In the genomic region with DNA sequence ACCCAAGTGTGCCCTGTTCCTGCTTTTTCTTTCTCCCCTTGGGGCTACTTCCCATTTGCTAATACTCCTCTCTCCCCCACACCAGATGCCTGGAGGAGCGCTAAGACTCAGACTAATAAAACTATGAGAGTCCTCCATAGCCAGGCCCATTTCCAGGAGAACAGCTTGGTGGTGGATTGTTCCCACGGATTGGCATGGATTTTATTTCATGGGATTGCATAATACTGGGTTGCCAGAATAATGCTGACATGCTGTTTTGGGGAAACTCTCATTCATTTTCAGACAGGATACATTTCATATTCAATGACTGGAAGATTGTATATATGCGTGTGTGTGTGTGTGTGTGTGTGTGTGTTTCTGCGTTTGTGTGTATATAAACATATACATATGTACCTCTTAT, we compare ENCODE assay signal across 22 cellular contexts.
A peak's percentile ranks its signal among the peaks of the same experiment; 100 is the strongest.
DNase-seq lines count a peak whose midpoint lies in the region; ATAC-seq, FAIRE-seq and TF ChIP-seq lines count a peak whose summit lies in the region.
"Had no signal": no experiment of that assay in that cellular context is flagged by ENCODE, and none has a peak within 500 bp of the region (broad histone marks: within the 10 kb centered on the region; RNA-seq: fewer than 3 reads in every experiment).

No MANE protein-coding gene starts in this region.

- H3K36me3 Mint-ChIP-seq in osteocyte (ENCODE audit: unreplicated experiment) = no peaks in the 10 kb centered on the region
- no peaks in the 10 kb centered on the region for H3K36me3 Mint-ChIP-seq in activated CD8-positive, alpha-beta T cell treated with anti-CD3 and anti-CD28 coated beads, Interleukin-2, amount 10 ng/mL, durations not matched to agents 7 days and 5 days (ENCODE audit: low read depth)
- H3K36me3 Mint-ChIP-seq: CD8-positive, alpha-beta T cell had no signal

- no peak for FAIRE-seq in HepG2 (lab: Jason Lieb, UNC)
- FAIRE-seq: D721Med, H54 had no signal

- H3K4me1 Mint-ChIP-seq in osteocyte (ENCODE audit: unreplicated experiment) = no peaks in the 10 kb centered on the region
- no peaks in the 10 kb centered on the region for H3K4me1 Mint-ChIP-seq in activated CD8-positive, alpha-beta T cell treated with anti-CD3 and anti-CD28 coated beads, Interleukin-2, amount 10 ng/mL, durations not matched to agents 7 days and 5 days (ENCODE audit: low read depth)
- H3K4me1 Mint-ChIP-seq: B cell had no signal

- in situ Hi-C loops in HepG2 (cut with HindIII; ENCODE audit: extremely low pct_ligation_motif_present, low pct_unique_long_range_greater_than_20kb) = no loop called here

- H3K9me3 Mint-ChIP-seq in osteocyte (ENCODE audit: unreplicated experiment) = peaks cover 13% of the 10 kb centered on the region
- peaks cover 6% of the 10 kb centered on the region for H3K9me3 Mint-ChIP-seq in activated CD8-positive, alpha-beta T cell treated with anti-CD3 and anti-CD28 coated beads, Interleukin-2, amount 10 ng/mL, durations not matched to agents 7 days and 5 days (ENCODE audit: insufficient read depth)

- DNase-seq in HepG2 (ENCODE audit: low spot score) (no peak), right lobe of liver (no peak), NCI-H226 (peak; percentile 28), fibroblast of the conjunctiva (ENCODE audit: low read depth) (peak; percentile 2), superior temporal gyrus (ENCODE audit: extremely low spot score) (peak; percentile 18), osteocyte (ENCODE audit: extremely low spot score, unreplicated experiment) (no peak), vagina (ENCODE audit: extremely low spot score in 2 of 2) (no peak)
- no peak for DNase-seq in activated CD8-positive, alpha-beta T cell treated with anti-CD3 and anti-CD28 coated beads, Interleukin-2, amount 10 ng/mL, durations not matched to agents 7 days and 5 days
- DNase-seq: 8988T; CD8-positive, alpha-beta T cell; DND-41; Kasumi-1; NCI-H1436 treated with DMSO at 0.1 percent for 48 hours; NCI-H2081; NCI-H345; NCI-H526 treated with DMSO at 0.1 percent for 48 hours; OCI-M1; SJCRH30 had no signal

- H3K9me3 ChIP-seq in HepG2 (ENCODE audit: low read length) (no peaks in the 10 kb centered on the region), right lobe of liver (no peaks in the 10 kb centered on the region), vagina (no peaks in the 10 kb centered on the region)
- H3K9me3 ChIP-seq: SJCRH30 had no signal

- POLR2A ChIA-PET in HepG2 (lab: Yijun Ruan, JAX) = no interaction called here
- POLR2A ChIA-PET in activated CD8-positive, alpha-beta T cell treated with anti-CD3 and anti-CD28 coated beads, Interleukin-2, amount 10 ng/mL, durations not matched to agents 7 days and 5 days (lab: Charles Lee) = no interaction called here

- H3K27ac ChIP-seq in HepG2 (ENCODE audit: extremely low read length, insufficient read depth, low read length) = no peak overlapping the region
- no peak overlapping the region for H3K27ac ChIP-seq in right lobe of liver
- no peak overlapping the region for H3K27ac ChIP-seq in vagina
- H3K27ac ChIP-seq: RWPE1, SJCRH30 had no signal

- TF ChIP-seq RAD21 in HepG2 (CRISPR knock-in tag; IDR thresholded peaks at IDR 0.05) = no peak

- no peak overlapping the region for H2AFZ ChIP-seq in HepG2 (ENCODE audit: low read length)

- no peak overlapping the region for H3K27ac Mint-ChIP-seq in osteocyte (ENCODE audit: unreplicated experiment)
- no peak overlapping the region for H3K27ac Mint-ChIP-seq in activated CD8-positive, alpha-beta T cell treated with anti-CD3 and anti-CD28 coated beads, Interleukin-2, amount 10 ng/mL, durations not matched to agents 7 days and 5 days
- H3K27ac Mint-ChIP-seq: B cell; CD8-positive, alpha-beta T cell had no signal

- no peak overlapping the region for H3K4me3 Mint-ChIP-seq in osteocyte (ENCODE audit: unreplicated experiment)
- no peak overlapping the region for H3K4me3 Mint-ChIP-seq in activated CD8-positive, alpha-beta T cell treated with anti-CD3 and anti-CD28 coated beads, Interleukin-2, amount 10 ng/mL, durations not matched to agents 7 days and 5 days
- H3K4me3 Mint-ChIP-seq: B cell; CD8-positive, alpha-beta T cell had no signal

- H3K4me2 ChIP-seq in HepG2 (ENCODE audit: low read depth, low read length) = no peak overlapping the region

- no peak for TF ChIP-seq POLR2A in HepG2 (IDR thresholded peaks at IDR 0.05; ENCODE audit: insufficient read depth in 1 of 2, low read depth in 2 of 2, low read length in 2 of 2)
- TF ChIP-seq POLR2A in right lobe of liver (IDR thresholded peaks at IDR 0.05) = no peak
- no peak for TF ChIP-seq POLR2A in vagina (IDR thresholded peaks at IDR 0.05)

- no peaks in the 10 kb centered on the region for H3K36me3 ChIP-seq in HepG2 (replicated peaks in 1 of 2; ENCODE audit: control insufficient read depth in 1 of 2, insufficient read depth in 2 of 2, low read length in 2 of 2)
- no peaks in the 10 kb centered on the region for H3K36me3 ChIP-seq in right lobe of liver
- H3K36me3 ChIP-seq in vagina = no peaks in the 10 kb centered on the region
- H3K36me3 ChIP-seq: SJCRH30 had no signal

- H3K4me3 ChIP-seq in HepG2 (replicated peaks in 1 of 3; ENCODE audit: insufficient read depth in 1 of 3, low read depth in 2 of 3, low read length in 3 of 3) (no peak overlapping the region), right lobe of liver (no peak overlapping the region), vagina (no peak overlapping the region)
- H3K4me3 ChIP-seq: SJCRH30 had no signal

- no peak for ATAC-seq in HepG2
- no peak for ATAC-seq in right lobe of liver
- ATAC-seq in activated CD8-positive, alpha-beta T cell treated with anti-CD3 and anti-CD28 coated beads, Interleukin-2, amount 10 ng/mL, durations not matched to agents 7 days and 5 days = no peak
- ATAC-seq: CD8-positive, alpha-beta T cell had no signal

- no peaks in the 10 kb centered on the region for H3K79me2 ChIP-seq in HepG2 (ENCODE audit: insufficient read depth, low read length)

- TF ChIP-seq EP300 in HepG2 (IDR thresholded peaks at IDR 0.05; ENCODE audit: low read depth in 2 of 2, low read length in 2 of 2) (no peak), HepG2 (CRISPR knock-in tag; IDR thresholded peaks at IDR 0.05; ENCODE audit: borderline replicate concordance) (no peak)

- WGBS in HepG2 (ENCODE audit: low lambda C conversion rate) = 5% methylated on average over 4 of the region's 4 CpGs
- whole genome bisulfite sequencing in right lobe of liver (ENCODE audit: insufficient coverage, low coverage, low lambda C conversion rate, missing lambda C conversion rate) = 42% methylated on average over 3 of the region's 4 CpGs

- CTCF ChIA-PET in HepG2 (lab: Yijun Ruan, JAX; ENCODE audit: low intra/inter-chr PET ratio, low total read pairs) = no interaction called here
- CTCF ChIA-PET in activated CD8-positive, alpha-beta T cell treated with anti-CD3 and anti-CD28 coated beads, Interleukin-2, amount 10 ng/mL, durations not matched to agents 7 days and 5 days (lab: Charles Lee) = no interaction called here

- no peaks in the 10 kb centered on the region for H4K20me1 ChIP-seq in HepG2 (ENCODE audit: insufficient read depth, low read length)

- no peak overlapping the region for H3K9ac ChIP-seq in HepG2 (ENCODE audit: insufficient read depth, low read depth, low read length)

- no TSS peak for BruUV-seq in HepG2 (replicated peaks; lab: Mats Ljungman, UMichigan)

- TF ChIP-seq CTCF in HepG2 (CRISPR knock-in tag; IDR thresholded peaks at IDR 0.05) = no peak
- no peak for TF ChIP-seq CTCF in right lobe of liver (IDR thresholded peaks at IDR 0.05)
- no peak for TF ChIP-seq CTCF in osteocyte (IDR thresholded peaks at IDR 0.05)
- no peak for TF ChIP-seq CTCF in vagina (IDR thresholded peaks at IDR 0.05)

- no peaks in the 10 kb centered on the region for H3K27me3 Mint-ChIP-seq in osteocyte (ENCODE audit: unreplicated experiment)
- no peaks in the 10 kb centered on the region for H3K27me3 Mint-ChIP-seq in activated CD8-positive, alpha-beta T cell treated with anti-CD3 and anti-CD28 coated beads, Interleukin-2, amount 10 ng/mL, durations not matched to agents 7 days and 5 days (ENCODE audit: low read depth)
- H3K27me3 Mint-ChIP-seq: B cell had no signal

- H3K27me3 ChIP-seq in HepG2 (ENCODE audit: control insufficient read depth in 1 of 2, insufficient read depth in 2 of 2, low read length in 2 of 2) (no peaks in the 10 kb centered on the region), right lobe of liver (no peaks in the 10 kb centered on the region), vagina (no peaks in the 10 kb centered on the region)
- H3K27me3 ChIP-seq: SJCRH30 had no signal

- intact Hi-C loops in HepG2 (cut with micrococcal nuclease; ENCODE audit: unreplicated experiment) = no loop called here
- intact Hi-C loops in right lobe of liver (cut with DNase I) = no loop called here
- intact Hi-C loops in vagina (cut with DNase I) = no loop called here

- no peaks in the 10 kb centered on the region for H3K4me1 ChIP-seq in HepG2 (ENCODE audit: insufficient read depth, low read length)
- H3K4me1 ChIP-seq in right lobe of liver = no peaks in the 10 kb centered on the region
- H3K4me1 ChIP-seq in vagina = no peaks in the 10 kb centered on the region
- H3K4me1 ChIP-seq: SJCRH30 had no signal

TF ChIP-seq in HepG2, 621 proteins besides CTCF, POLR2A, EP300 and RAD21:
- TF ChIP-seq MAFF (IDR thresholded peaks at IDR 0.05; ENCODE audit: low read depth, low read length) = peak; percentile 78
- no peak for TF ChIP-seq EHMT2 (IDR thresholded peaks at IDR 0.05; ENCODE audit: borderline replicate concordance, low read depth, low read length)
- TF ChIP-seq MAFK (conservative IDR thresholded peaks at IDR 0.05 in 1 of 2, IDR thresholded peaks at IDR 0.05 in 1 of 2; ENCODE audit: low read length in 2 of 2) = peak; percentile 66 to 81

Comparison
In these comparisons a context has a peak if more than half of its experiments do, and no peak if none do; other contexts are left out.
1. DNase-seq: peak in NCI-H226 (single experiment), fibroblast of the conjunctiva (single experiment) and superior temporal gyrus (single experiment); none in HepG2 (single experiment), right lobe of liver (0 of 3), osteocyte (single experiment), activated CD8-positive, alpha-beta T cell treated with anti-CD3 and anti-CD28 coated beads, Interleukin-2, amount 10 ng/mL, durations not matched to agents 7 days and 5 days (single experiment) and vagina (0 of 2).